1 cellular context compared by ENCODE assay signal in the genomic region with DNA sequence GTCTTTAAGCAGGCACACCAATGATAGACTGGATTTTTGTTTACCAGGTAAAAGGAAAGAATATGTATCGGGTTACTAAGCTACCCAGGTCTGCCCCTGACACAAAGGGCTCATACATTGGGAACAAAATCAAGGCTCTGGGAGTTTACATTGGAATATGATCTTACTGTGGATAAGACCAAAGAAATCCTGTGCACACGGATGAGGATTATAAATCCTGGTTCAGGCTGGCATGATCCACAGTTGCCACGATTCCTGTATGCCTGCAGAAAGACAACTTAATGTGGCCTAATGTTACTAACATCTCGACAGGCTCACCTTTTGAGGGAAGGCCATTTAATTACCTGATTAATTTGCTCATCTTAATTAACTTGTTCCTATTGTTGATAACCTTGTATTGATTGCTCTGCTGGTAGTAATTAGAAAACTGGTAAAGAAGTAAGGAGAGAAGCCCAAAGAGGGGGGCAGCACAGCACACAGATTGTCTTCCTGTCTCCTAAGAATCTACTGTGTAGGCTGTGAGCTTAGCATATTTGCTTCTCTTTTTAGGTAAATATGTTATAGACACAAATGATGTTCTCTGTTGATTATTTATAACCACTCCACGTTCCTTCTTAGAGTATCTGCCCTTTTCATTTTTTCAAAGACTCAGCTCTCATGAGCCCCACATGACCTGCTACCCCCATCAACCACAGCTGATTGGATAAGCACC.
A peak's percentile ranks its signal among the peaks of the same experiment; 100 is the strongest.
TF ChIP-seq lines count a peak whose summit lies in the region.

No MANE protein-coding gene starts in this region.

TF ChIP-seq in HepG2, 621 proteins besides CTCF, POLR2A, EP300 and RAD21 (continued from another document and continues in another):
- TF ChIP-seq, protein P1, sequence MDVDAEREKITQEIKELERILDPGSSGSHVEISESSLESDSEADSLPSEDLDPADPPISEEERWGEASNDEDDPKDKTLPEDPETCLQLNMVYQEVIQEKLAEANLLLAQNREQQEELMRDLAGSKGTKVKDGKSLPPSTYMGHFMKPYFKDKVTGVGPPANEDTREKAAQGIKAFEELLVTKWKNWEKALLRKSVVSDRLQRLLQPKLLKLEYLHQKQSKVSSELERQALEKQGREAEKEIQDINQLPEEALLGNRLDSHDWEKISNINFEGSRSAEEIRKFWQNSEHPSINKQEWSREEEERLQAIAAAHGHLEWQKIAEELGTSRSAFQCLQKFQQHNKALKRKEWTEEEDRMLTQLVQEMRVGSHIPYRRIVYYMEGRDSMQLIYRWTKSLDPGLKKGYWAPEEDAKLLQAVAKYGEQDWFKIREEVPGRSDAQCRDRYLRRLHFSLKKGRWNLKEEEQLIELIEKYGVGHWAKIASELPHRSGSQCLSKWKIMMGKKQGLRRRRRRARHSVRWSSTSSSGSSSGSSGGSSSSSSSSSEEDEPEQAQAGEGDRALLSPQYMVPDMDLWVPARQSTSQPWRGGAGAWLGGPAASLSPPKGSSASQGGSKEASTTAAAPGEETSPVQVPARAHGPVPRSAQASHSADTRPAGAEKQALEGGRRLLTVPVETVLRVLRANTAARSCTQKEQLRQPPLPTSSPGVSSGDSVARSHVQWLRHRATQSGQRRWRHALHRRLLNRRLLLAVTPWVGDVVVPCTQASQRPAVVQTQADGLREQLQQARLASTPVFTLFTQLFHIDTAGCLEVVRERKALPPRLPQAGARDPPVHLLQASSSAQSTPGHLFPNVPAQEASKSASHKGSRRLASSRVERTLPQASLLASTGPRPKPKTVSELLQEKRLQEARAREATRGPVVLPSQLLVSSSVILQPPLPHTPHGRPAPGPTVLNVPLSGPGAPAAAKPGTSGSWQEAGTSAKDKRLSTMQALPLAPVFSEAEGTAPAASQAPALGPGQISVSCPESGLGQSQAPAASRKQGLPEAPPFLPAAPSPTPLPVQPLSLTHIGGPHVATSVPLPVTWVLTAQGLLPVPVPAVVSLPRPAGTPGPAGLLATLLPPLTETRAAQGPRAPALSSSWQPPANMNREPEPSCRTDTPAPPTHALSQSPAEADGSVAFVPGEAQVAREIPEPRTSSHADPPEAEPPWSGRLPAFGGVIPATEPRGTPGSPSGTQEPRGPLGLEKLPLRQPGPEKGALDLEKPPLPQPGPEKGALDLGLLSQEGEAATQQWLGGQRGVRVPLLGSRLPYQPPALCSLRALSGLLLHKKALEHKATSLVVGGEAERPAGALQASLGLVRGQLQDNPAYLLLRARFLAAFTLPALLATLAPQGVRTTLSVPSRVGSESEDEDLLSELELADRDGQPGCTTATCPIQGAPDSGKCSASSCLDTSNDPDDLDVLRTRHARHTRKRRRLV (CRISPR knock-in tag; IDR thresholded peaks at IDR 0.05) = no peak; the same call in 1 of the 2 replicates
- TF ChIP-seq ZNF891 (CRISPR knock-in tag; IDR thresholded peaks at IDR 0.05) (no peak), ZNF44 (CRISPR knock-in tag; IDR thresholded peaks at IDR 0.05) (no peak), PHF8 (CRISPR knock-in tag; IDR thresholded peaks at IDR 0.05) (no peak), KAT7 (CRISPR knock-in tag; IDR thresholded peaks at IDR 0.05; ENCODE audit: borderline replicate concordance) (no peak; the same call in 1 of the 2 replicates), CHCHD3 (CRISPR knock-in tag; IDR thresholded peaks at IDR 0.05) (no peak), SIN3A (IDR thresholded peaks at IDR 0.05; ENCODE audit: borderline replicate concordance, low read depth, low read length) (no peak), ZEB1 (IDR thresholded peaks at IDR 0.05; ENCODE audit: insufficient replicate concordance, low read depth) (peak; percentile 92), ZNF598 (CRISPR knock-in tag; IDR thresholded peaks at IDR 0.05; ENCODE audit: borderline replicate concordance) (no peak), NR2C2 (CRISPR knock-in tag; IDR thresholded peaks at IDR 0.05; ENCODE audit: borderline replicate concordance) (no peak; the same call in 1 of the 2 replicates), ZNF644 (CRISPR knock-in tag; IDR thresholded peaks at IDR 0.05; ENCODE audit: low read depth) (0 out of 2 replicates have a peak, but pooled peaks have one; percentile 13), PHF21A (CRISPR knock-in tag; IDR thresholded peaks at IDR 0.05) (peak; percentile 88), DNMT1 (CRISPR knock-in tag; IDR thresholded peaks at IDR 0.05) (no peak), ZSCAN25 (CRISPR knock-in tag; IDR thresholded peaks at IDR 0.05) (no peak), REL (CRISPR knock-in tag; conservative IDR thresholded peaks at IDR 0.05) (no peak), ZFP82 (CRISPR knock-in tag; IDR thresholded peaks at IDR 0.05; ENCODE audit: borderline replicate concordance) (no peak), RARA (CRISPR knock-in tag; IDR thresholded peaks at IDR 0.05) (peak; percentile 53), SALL1 (CRISPR knock-in tag; IDR thresholded peaks at IDR 0.05) (peak; percentile 59; the same call in 1 of the 2 replicates), ZNF354B (CRISPR knock-in tag; IDR thresholded peaks at IDR 0.05) (no peak), ZNF615 (CRISPR knock-in tag; IDR thresholded peaks at IDR 0.05; ENCODE audit: borderline replicate concordance) (no peak), MXI1 (IDR thresholded peaks at IDR 0.05; ENCODE audit: borderline replicate concordance, low read depth, low read length) (no peak), ZNF788 (CRISPR knock-in tag; IDR thresholded peaks at IDR 0.05; ENCODE audit: borderline replicate concordance) (no peak), NCOR1 (IDR thresholded peaks at IDR 0.05; ENCODE audit: borderline replicate concordance, low read length) (peak; percentile 62; the same call in 1 of the 2 replicates), ZFP41 (CRISPR knock-in tag; IDR thresholded peaks at IDR 0.05; ENCODE audit: borderline replicate concordance) (no peak), KLF16 (CRISPR knock-in tag; IDR thresholded peaks at IDR 0.05) (no peak; a peak in 1 of 4 replicates), MEIS1 (CRISPR knock-in tag; IDR thresholded peaks at IDR 0.05; ENCODE audit: borderline replicate concordance) (0 out of 2 replicates have a peak, but pooled peaks have one; percentile 54), ZNF577 (CRISPR knock-in tag; IDR thresholded peaks at IDR 0.05; ENCODE audit: borderline replicate concordance, low read depth) (no peak), SP5 (CRISPR knock-in tag; IDR thresholded peaks at IDR 0.05; ENCODE audit: borderline replicate concordance, low read depth) (peak; percentile 56), SNAPC2 (CRISPR knock-in tag; IDR thresholded peaks at IDR 0.05) (no peak), NFYC (CRISPR knock-in tag; IDR thresholded peaks at IDR 0.05) (peak; percentile 80), ATF1 (CRISPR knock-in tag; IDR thresholded peaks at IDR 0.05) (peak; percentile 19; the same call in 1 of the 2 replicates), IKZF4 (CRISPR knock-in tag; IDR thresholded peaks at IDR 0.05; ENCODE audit: borderline replicate concordance, low read depth, not compliant biosample characterization) (no peak), PAWR (CRISPR knock-in tag; IDR thresholded peaks at IDR 0.05; ENCODE audit: borderline replicate concordance) (no peak), ZSCAN29 (CRISPR knock-in tag; conservative IDR thresholded peaks at IDR 0.05) (peak; percentile 80; the same call in 1 of the 2 replicates), ZNF546 (CRISPR knock-in tag; conservative IDR thresholded peaks at IDR 0.05) (no peak; the same call in 1 of the 2 replicates)
- TF ChIP-seq, protein P2, sequence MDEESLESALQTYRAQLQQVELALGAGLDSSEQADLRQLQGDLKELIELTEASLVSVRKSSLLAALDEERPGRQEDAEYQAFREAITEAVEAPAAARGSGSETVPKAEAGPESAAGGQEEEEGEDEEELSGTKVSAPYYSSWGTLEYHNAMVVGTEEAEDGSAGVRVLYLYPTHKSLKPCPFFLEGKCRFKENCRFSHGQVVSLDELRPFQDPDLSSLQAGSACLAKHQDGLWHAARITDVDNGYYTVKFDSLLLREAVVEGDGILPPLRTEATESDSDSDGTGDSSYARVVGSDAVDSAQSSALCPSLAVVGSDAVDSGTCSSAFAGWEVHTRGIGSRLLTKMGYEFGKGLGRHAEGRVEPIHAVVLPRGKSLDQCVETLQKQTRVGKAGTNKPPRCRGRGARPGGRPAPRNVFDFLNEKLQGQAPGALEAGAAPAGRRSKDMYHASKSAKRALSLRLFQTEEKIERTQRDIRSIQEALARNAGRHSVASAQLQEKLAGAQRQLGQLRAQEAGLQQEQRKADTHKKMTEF (CRISPR knock-in tag; IDR thresholded peaks at IDR 0.05) = peak; percentile 65
- TF ChIP-seq, protein P3, sequence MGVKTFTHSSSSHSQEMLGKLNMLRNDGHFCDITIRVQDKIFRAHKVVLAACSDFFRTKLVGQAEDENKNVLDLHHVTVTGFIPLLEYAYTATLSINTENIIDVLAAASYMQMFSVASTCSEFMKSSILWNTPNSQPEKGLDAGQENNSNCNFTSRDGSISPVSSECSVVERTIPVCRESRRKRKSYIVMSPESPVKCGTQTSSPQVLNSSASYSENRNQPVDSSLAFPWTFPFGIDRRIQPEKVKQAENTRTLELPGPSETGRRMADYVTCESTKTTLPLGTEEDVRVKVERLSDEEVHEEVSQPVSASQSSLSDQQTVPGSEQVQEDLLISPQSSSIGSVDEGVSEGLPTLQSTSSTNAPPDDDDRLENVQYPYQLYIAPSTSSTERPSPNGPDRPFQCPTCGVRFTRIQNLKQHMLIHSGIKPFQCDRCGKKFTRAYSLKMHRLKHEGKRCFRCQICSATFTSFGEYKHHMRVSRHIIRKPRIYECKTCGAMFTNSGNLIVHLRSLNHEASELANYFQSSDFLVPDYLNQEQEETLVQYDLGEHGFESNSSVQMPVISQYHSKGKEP (CRISPR knock-in tag; IDR thresholded peaks at IDR 0.05) = no peak
- TF ChIP-seq, protein P4, sequence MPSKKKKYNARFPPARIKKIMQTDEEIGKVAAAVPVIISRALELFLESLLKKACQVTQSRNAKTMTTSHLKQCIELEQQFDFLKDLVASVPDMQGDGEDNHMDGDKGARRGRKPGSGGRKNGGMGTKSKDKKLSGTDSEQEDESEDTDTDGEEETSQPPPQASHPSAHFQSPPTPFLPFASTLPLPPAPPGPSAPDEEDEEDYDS (CRISPR knock-in tag; IDR thresholded peaks at IDR 0.05) = peak; percentile 53
- TF ChIP-seq, protein P5, sequence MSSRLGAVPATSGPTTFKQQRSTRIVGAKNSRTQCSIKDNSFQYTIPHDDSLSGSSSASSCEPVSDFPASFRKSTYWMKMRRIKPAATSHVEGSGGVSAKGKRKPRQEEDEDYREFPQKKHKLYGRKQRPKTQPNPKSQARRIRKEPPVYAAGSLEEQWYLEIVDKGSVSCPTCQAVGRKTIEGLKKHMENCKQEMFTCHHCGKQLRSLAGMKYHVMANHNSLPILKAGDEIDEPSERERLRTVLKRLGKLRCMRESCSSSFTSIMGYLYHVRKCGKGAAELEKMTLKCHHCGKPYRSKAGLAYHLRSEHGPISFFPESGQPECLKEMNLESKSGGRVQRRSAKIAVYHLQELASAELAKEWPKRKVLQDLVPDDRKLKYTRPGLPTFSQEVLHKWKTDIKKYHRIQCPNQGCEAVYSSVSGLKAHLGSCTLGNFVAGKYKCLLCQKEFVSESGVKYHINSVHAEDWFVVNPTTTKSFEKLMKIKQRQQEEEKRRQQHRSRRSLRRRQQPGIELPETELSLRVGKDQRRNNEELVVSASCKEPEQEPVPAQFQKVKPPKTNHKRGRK (CRISPR knock-in tag; IDR thresholded peaks at IDR 0.05) = no peak
- TF ChIP-seq, protein P6, sequence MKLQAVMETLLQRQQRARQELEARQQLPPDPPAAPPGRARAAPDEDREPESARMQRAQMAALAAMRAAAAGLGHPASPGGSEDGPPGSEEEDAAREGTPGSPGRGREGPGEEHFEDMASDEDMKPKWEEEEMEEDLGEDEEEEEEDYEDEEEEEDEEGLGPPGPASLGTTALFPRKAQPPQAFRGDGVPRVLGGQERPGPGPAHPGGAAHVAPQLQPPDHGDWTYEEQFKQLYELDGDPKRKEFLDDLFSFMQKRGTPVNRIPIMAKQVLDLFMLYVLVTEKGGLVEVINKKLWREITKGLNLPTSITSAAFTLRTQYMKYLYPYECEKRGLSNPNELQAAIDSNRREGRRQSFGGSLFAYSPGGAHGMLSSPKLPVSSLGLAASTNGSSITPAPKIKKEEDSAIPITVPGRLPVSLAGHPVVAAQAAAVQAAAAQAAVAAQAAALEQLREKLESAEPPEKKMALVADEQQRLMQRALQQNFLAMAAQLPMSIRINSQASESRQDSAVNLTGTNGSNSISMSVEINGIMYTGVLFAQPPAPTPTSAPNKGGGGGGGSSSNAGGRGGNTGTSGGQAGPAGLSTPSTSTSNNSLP (IDR thresholded peaks at IDR 0.05; ENCODE audit: low read depth, low read length) = peak; percentile 99
- TF ChIP-seq, protein P7, sequence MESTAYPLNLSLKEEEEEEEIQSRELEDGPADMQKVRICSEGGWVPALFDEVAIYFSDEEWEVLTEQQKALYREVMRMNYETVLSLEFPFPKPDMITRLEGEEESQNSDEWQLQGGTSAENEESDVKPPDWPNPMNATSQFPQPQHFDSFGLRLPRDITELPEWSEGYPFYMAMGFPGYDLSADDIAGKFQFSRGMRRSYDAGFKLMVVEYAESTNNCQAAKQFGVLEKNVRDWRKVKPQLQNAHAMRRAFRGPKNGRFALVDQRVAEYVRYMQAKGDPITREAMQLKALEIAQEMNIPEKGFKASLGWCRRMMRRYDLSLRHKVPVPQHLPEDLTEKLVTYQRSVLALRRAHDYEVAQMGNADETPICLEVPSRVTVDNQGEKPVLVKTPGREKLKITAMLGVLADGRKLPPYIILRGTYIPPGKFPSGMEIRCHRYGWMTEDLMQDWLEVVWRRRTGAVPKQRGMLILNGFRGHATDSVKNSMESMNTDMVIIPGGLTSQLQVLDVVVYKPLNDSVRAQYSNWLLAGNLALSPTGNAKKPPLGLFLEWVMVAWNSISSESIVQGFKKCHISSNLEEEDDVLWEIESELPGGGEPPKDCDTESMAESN (CRISPR knock-in tag; conservative IDR thresholded peaks at IDR 0.05) = 0 out of 2 replicates have a peak, but pooled peaks have one; percentile 17
- TF ChIP-seq, protein P8, sequence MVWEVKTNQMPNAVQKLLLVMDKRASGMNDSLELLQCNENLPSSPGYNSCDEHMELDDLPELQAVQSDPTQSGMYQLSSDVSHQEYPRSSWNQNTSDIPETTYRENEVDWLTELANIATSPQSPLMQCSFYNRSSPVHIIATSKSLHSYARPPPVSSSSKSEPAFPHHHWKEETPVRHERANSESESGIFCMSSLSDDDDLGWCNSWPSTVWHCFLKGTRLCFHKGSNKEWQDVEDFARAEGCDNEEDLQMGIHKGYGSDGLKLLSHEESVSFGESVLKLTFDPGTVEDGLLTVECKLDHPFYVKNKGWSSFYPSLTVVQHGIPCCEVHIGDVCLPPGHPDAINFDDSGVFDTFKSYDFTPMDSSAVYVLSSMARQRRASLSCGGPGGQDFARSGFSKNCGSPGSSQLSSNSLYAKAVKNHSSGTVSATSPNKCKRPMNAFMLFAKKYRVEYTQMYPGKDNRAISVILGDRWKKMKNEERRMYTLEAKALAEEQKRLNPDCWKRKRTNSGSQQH (CRISPR knock-in tag; IDR thresholded peaks at IDR 0.05; ENCODE audit: low read depth) = 0 out of 2 replicates have a peak, but pooled peaks have one; percentile 15
- TF ChIP-seq, protein P9, sequence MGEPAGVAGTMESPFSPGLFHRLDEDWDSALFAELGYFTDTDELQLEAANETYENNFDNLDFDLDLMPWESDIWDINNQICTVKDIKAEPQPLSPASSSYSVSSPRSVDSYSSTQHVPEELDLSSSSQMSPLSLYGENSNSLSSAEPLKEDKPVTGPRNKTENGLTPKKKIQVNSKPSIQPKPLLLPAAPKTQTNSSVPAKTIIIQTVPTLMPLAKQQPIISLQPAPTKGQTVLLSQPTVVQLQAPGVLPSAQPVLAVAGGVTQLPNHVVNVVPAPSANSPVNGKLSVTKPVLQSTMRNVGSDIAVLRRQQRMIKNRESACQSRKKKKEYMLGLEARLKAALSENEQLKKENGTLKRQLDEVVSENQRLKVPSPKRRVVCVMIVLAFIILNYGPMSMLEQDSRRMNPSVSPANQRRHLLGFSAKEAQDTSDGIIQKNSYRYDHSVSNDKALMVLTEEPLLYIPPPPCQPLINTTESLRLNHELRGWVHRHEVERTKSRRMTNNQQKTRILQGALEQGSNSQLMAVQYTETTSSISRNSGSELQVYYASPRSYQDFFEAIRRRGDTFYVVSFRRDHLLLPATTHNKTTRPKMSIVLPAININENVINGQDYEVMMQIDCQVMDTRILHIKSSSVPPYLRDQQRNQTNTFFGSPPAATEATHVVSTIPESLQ (CRISPR knock-in tag; conservative IDR thresholded peaks at IDR 0.05) = no peak
